ENCODE assay signal across 1 cellular context in the genomic region with DNA sequence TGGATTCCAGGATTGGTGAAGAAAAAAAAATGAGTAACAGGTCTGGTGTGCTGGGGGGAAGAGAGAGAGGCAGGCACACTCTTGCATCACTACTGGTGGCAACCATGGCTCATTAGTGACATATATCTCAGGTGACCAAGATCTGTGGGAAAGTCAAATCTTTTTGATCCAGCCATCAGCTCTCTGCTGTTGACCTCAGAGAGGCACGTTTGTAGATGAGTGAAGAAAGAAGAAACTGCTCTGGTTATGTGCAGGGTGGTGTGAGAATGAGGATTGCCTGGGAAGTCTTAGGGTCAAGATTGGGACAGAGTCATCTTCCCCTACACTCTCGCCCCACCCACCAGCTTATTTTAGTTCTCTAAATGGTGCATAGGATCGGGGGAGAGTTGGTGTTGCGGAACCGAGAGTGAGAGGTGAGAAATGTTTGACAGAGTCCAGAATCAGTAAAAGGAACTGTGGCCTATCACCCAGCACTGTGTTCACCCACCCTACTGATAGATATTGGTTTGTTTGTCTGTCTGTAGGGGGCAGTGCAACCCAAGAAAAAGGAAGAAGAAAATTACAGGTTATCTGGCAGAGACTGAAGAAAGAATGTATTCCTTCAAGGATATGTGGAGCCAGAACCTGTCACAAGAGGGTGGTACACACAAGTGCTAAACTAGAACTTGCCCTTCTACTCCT.
TF ChIP-seq lines count a peak whose summit lies in the region.

No MANE protein-coding gene starts in this region.

TF ChIP-seq in SK-N-SH, 30 proteins besides CTCF, POLR2A, EP300 and RAD21 (continued from another document):
- TF ChIP-seq PBX3 (IDR thresholded peaks at IDR 0.05) (no peak), NRF1 (IDR thresholded peaks at IDR 0.05; ENCODE audit: low read depth, low read length) (0 out of 2 replicates have a peak, but pooled peaks have one; percentile 22)
TF ChIP-seq in SK-N-SH: peak in this region for 2.
